ENCODE assay signal across 31 cellular contexts in genomic region chr11:20093775-20094174, GRCh38.
A peak's percentile ranks its signal among the peaks of the same experiment; 100 is the strongest.
DNase-seq lines count a peak whose midpoint lies in the region; ATAC-seq, FAIRE-seq and TF ChIP-seq lines count a peak whose summit lies in the region.
"Had no signal": no experiment of that assay in that cellular context is flagged by ENCODE, and none has a peak within 500 bp of the region (broad histone marks: within the 10 kb centered on the region; RNA-seq: fewer than 3 reads in every experiment).

No MANE protein-coding gene starts in this region.

- CTCF ChIA-PET in endothelial cell of umbilical vein (lab: Charles Lee) = interaction anchor here (0.8 to 1.9 kb wide), 4 partner anchors 16 to 34 kb away, joined by 3 to 9 read pairs (median 3); no protein-coding TSS in a partner anchor

- H3K27ac Mint-ChIP-seq in osteocyte (ENCODE audit: unreplicated experiment) = peak overlapping the region; percentile 90
- H3K27ac Mint-ChIP-seq: activated T-cell treated with anti-CD3 and anti-CD28 coated beads, Interleukin-2, amount 50 U/mL, for 24 hours; effector memory CD8-positive, alpha-beta T cell; natural killer cell treated with Interleukin-12 subunit alpha and Interleukin-12 subunit beta and Interleukin-15 and Interleukin-18, amount 100 ng/mL, for 72 hours; stimulated activated memory B cell treated with anti-CD40 and anti-IgM and Interleukin-4, amounts not matched to agents 10 μg/mL and 1 μg/mL and 100 μg/mL, for 72 hours had no signal

- dilution Hi-C loops in endothelial cell of umbilical vein (cut with MboI; ENCODE audit: extremely low pct_ligation_motif_present, low sequenced_read_pairs) = no loop called here

- no peak overlapping the region for H2AFZ ChIP-seq in endothelial cell of umbilical vein (ENCODE audit: low read depth, low read length)
- H2AFZ ChIP-seq: PC-9 had no signal

- no peak overlapping the region for H3K9ac ChIP-seq in endothelial cell of umbilical vein (replicated peaks; ENCODE audit: extremely low read depth, insufficient read depth, low read length)

- H3K9me1 ChIP-seq in endothelial cell of umbilical vein (replicated peaks; ENCODE audit: control insufficient read depth, extremely low read depth, insufficient read depth, low read length) = no peaks in the 10 kb centered on the region

- TF ChIP-seq CTCF in AG09309 (IDR thresholded peaks at IDR 0.05; ENCODE audit: control insufficient read depth, insufficient read depth, low read depth, low read length, missing control alignments) = peak; percentile 9
- TF ChIP-seq CTCF in ascending aorta (IDR thresholded peaks at IDR 0.05) = no peak
- TF ChIP-seq CTCF in endothelial cell of umbilical vein (IDR thresholded peaks at IDR 0.05; ENCODE audit: extremely low read depth in 1 of 2, insufficient read depth in 1 of 2, low read depth in 1 of 2, low read length in 2 of 2) = no peak
- no peak for TF ChIP-seq CTCF in osteocyte (IDR thresholded peaks at IDR 0.05)
- TF ChIP-seq CTCF in body of pancreas (IDR thresholded peaks at IDR 0.05) = no peak

- peaks cover 11% of the 10 kb centered on the region for H3K36me3 Mint-ChIP-seq in osteocyte (ENCODE audit: unreplicated experiment)
- H3K36me3 Mint-ChIP-seq: CD4-positive, CD25-positive, alpha-beta regulatory T cell; natural killer cell treated with Interleukin-12 subunit alpha and Interleukin-12 subunit beta and Interleukin-15 and Interleukin-18, amount 100 ng/mL, for 72 hours; stimulated activated memory B cell treated with anti-CD40 and anti-IgM and Interleukin-4, amounts not matched to agents 10 μg/mL and 1 μg/mL and 100 μg/mL, for 72 hours had no signal

- no peak overlapping the region for H3K4me2 ChIP-seq in endothelial cell of umbilical vein (ENCODE audit: insufficient read depth, low read length)
- H3K4me2 ChIP-seq: PC-9 had no signal

- ATAC-seq in HG02885 (IDR thresholded peaks at IDR 0.05; ENCODE audit: poor library complexity, unreplicated experiment) = no peak
- ATAC-seq in body of pancreas = no peak
- ATAC-seq: effector memory CD8-positive, alpha-beta T cell; heart right ventricle; natural killer cell treated with Interleukin-12 subunit alpha and Interleukin-12 subunit beta and Interleukin-15 and Interleukin-18, amount 100 ng/mL, for 72 hours; stimulated activated memory B cell treated with anti-CD40 and anti-IgM and Interleukin-4, amounts not matched to agents 10 μg/mL and 1 μg/mL and 100 μg/mL, for 72 hours had no signal

- no peak for DNase-seq in AG09309 (ENCODE audit: low read depth)
- DNase-seq in ascending aorta (ENCODE audit: low spot score in 2 of 2) = no peak
- peak; percentile 67 for DNase-seq in endothelial cell of umbilical vein (ENCODE audit: low read depth, low spot score)
- DNase-seq in osteocyte (ENCODE audit: extremely low spot score, unreplicated experiment) = no peak
- no peak for DNase-seq in NCI-H2227 (lab: John Stamatoyannopoulos, UW; ENCODE audit: unreplicated experiment)
- DNase-seq in DMS53 treated with DMSO at 0.1 percent for 48 hours (lab: John Stamatoyannopoulos, UW; ENCODE audit: unreplicated experiment) = no peak
- no peak for DNase-seq in body of pancreas
- DNase-seq: activated CD4-positive, alpha-beta T cell treated with anti-CD3 and anti-CD28 coated beads for 1 hour; activated naive CD4-positive, alpha-beta T cell; activated T-cell treated with anti-CD3 and anti-CD28 coated beads, Interleukin-2, amount 50 U/mL, for 24 hours; CD4-positive, CD25-positive, alpha-beta regulatory T cell; DMS 273 treated with DMSO at 0.1 percent for 48 hours; effector memory CD8-positive, alpha-beta T cell; GDM1; HCEC 1CT; heart right ventricle; Karpas-422; left ventricle myocardium inferior; NCI-H1092; NCI-H2029; NCI-H82; PC-9; SHP77; stimulated activated CD4-positive, alpha-beta T cell treated with anti-CD3 and anti-CD28 coated beads, Interleukin-2, amount 100 ng/mL, for 24 hours had no signal

- peak overlapping the region; percentile 23 to 78 for H3K27ac ChIP-seq in ascending aorta
- H3K27ac ChIP-seq in endothelial cell of umbilical vein (ENCODE audit: insufficient read depth, low read depth, low read length) = peak overlapping the region; percentile 47
- H3K27ac ChIP-seq in body of pancreas = no peak overlapping the region
- H3K27ac ChIP-seq: left ventricle myocardium inferior, PC-9, prostate gland, skin epidermis, vagina had no signal

- H3K4me1 ChIP-seq in ascending aorta = peaks cover 12 to 68% of the 10 kb centered on the region in 2 donors
- H3K4me1 ChIP-seq in endothelial cell of umbilical vein (ENCODE audit: control insufficient read depth, extremely low read depth, insufficient read depth, low read length) = peaks cover 54% of the 10 kb centered on the region
- peaks cover 24% of the 10 kb centered on the region for H3K4me1 ChIP-seq in body of pancreas
- H3K4me1 ChIP-seq: prostate gland had no signal

- H3K9me3 ChIP-seq in ascending aorta (no peaks in the 10 kb centered on the region), endothelial cell of umbilical vein (replicated peaks; ENCODE audit: control insufficient read depth, insufficient read depth, low read length) (no peaks in the 10 kb centered on the region), body of pancreas (no peaks in the 10 kb centered on the region)
- H3K9me3 ChIP-seq: heart right ventricle, left ventricle myocardium inferior, prostate gland, vagina had no signal

- 93 to 94% methylated on average over 5 of the region's 5 CpGs for WGBS in body of pancreas, 2 donors

- H3K79me2 ChIP-seq in endothelial cell of umbilical vein (ENCODE audit: control insufficient read depth, insufficient read depth, low read length) = no peaks in the 10 kb centered on the region

- FAIRE-seq in endothelial cell of umbilical vein (lab: Jason Lieb, UNC) = peak; percentile 60
- FAIRE-seq: HTR-8/SVneo had no signal

- H4K20me1 ChIP-seq in endothelial cell of umbilical vein (replicated peaks; ENCODE audit: control insufficient read depth, extremely low read depth, insufficient read depth, low read length) = no peaks in the 10 kb centered on the region

- H3K27me3 ChIP-seq in ascending aorta = no peaks in the 10 kb centered on the region
- H3K27me3 ChIP-seq in endothelial cell of umbilical vein (ENCODE audit: control insufficient read depth in 2 of 2, insufficient read depth in 2 of 2, low read length in 2 of 2) = no peaks in the 10 kb centered on the region
- no peaks in the 10 kb centered on the region for H3K27me3 ChIP-seq in body of pancreas
- H3K27me3 ChIP-seq: heart right ventricle, vagina had no signal

- H3K4me3 Mint-ChIP-seq in osteocyte (ENCODE audit: unreplicated experiment) = no peak overlapping the region
- H3K4me3 Mint-ChIP-seq: activated T-cell treated with anti-CD3 and anti-CD28 coated beads, Interleukin-2, amount 50 U/mL, for 24 hours; CD4-positive, CD25-positive, alpha-beta regulatory T cell; effector memory CD8-positive, alpha-beta T cell; natural killer cell treated with Interleukin-12 subunit alpha and Interleukin-12 subunit beta and Interleukin-15 and Interleukin-18, amount 100 ng/mL, for 72 hours; stimulated activated memory B cell treated with anti-CD40 and anti-IgM and Interleukin-4, amounts not matched to agents 10 μg/mL and 1 μg/mL and 100 μg/mL, for 72 hours had no signal

- H3K27me3 Mint-ChIP-seq in osteocyte (ENCODE audit: unreplicated experiment) = no peaks in the 10 kb centered on the region
- H3K27me3 Mint-ChIP-seq: stimulated activated memory B cell treated with anti-CD40 and anti-IgM and Interleukin-4, amounts not matched to agents 10 μg/mL and 1 μg/mL and 100 μg/mL, for 72 hours had no signal

- POLR2A ChIA-PET in endothelial cell of umbilical vein (lab: Charles Lee) = no interaction called here

- TF ChIP-seq POLR2A in endothelial cell of umbilical vein (IDR thresholded peaks at IDR 0.05; ENCODE audit: low read depth, low read length) (no peak), body of pancreas (IDR thresholded peaks at IDR 0.05) (no peak)

- peaks cover 75% of the 10 kb centered on the region for H3K4me1 Mint-ChIP-seq in osteocyte (ENCODE audit: unreplicated experiment)
- H3K4me1 Mint-ChIP-seq: CD4-positive, CD25-positive, alpha-beta regulatory T cell had no signal

- H3K36me3 ChIP-seq in ascending aorta (peaks cover 54 to 80% of the 10 kb centered on the region in 2 donors), endothelial cell of umbilical vein (ENCODE audit: control insufficient read depth in 2 of 2, extremely low read depth in 1 of 2, insufficient read depth in 2 of 2, low read length in 2 of 2) (peaks cover 4 to 11% of the 10 kb centered on the region in 2 experiments), body of pancreas (replicated peaks in 1 of 2; ENCODE audit: insufficient read depth in 1 of 2, low read depth in 2 of 2) (peaks cover 0 to 15% of the 10 kb centered on the region in 2 donors)
- H3K36me3 ChIP-seq: prostate gland had no signal

- H3K4me3 ChIP-seq in AG09309 (ENCODE audit: control insufficient read depth, low read depth, low read length) (no peak overlapping the region), ascending aorta (no peak overlapping the region), endothelial cell of umbilical vein (replicated peaks in 1 of 3; ENCODE audit: insufficient read depth in 1 of 3, low read depth in 1 of 3, low read length in 3 of 3) (no peak overlapping the region), body of pancreas (no peak overlapping the region)
- H3K4me3 ChIP-seq: heart right ventricle, left ventricle myocardium inferior, PC-9, prostate gland, skin epidermis, vagina had no signal

- no peaks in the 10 kb centered on the region for H3K9me3 Mint-ChIP-seq in osteocyte (ENCODE audit: unreplicated experiment)
- H3K9me3 Mint-ChIP-seq: activated T-cell treated with anti-CD3 and anti-CD28 coated beads, Interleukin-2, amount 50 U/mL, for 24 hours; effector memory CD8-positive, alpha-beta T cell; natural killer cell treated with Interleukin-12 subunit alpha and Interleukin-12 subunit beta and Interleukin-15 and Interleukin-18, amount 100 ng/mL, for 72 hours; stimulated activated memory B cell treated with anti-CD40 and anti-IgM and Interleukin-4, amounts not matched to agents 10 μg/mL and 1 μg/mL and 100 μg/mL, for 72 hours had no signal

- BruUV-seq in endothelial cell of umbilical vein (replicated peaks; lab: Mats Ljungman, UMichigan) = no TSS peak

- intact Hi-C loops in ascending aorta (cut with DNase I) = no loop called here
- intact Hi-C loops in endothelial cell of umbilical vein (cut with micrococcal nuclease) = no loop called here
- intact Hi-C loops in body of pancreas (cut with DNase I) = no loop called here

TF ChIP-seq in endothelial cell of umbilical vein, 7 proteins besides CTCF, POLR2A, EP300 and RAD21:
- TF ChIP-seq POLR2AphosphoS5 (IDR thresholded peaks at IDR 0.05; ENCODE audit: insufficient read depth, low read depth, low read length) = no peak
- no peak for TF ChIP-seq EZH2 (IDR thresholded peaks at IDR 0.05; ENCODE audit: borderline replicate concordance, low read depth, low read length, severe bottlenecking)
- no peak for TF ChIP-seq MYC (IDR thresholded peaks at IDR 0.05; ENCODE audit: low read depth, low read length)
- peak; percentile 19 for TF ChIP-seq JUN (IDR thresholded peaks at IDR 0.05; ENCODE audit: borderline replicate concordance, insufficient read depth, insufficient read length, low read depth)

Comparison
In these comparisons a context has a peak if more than half of its experiments do, and no peak if none do; other contexts are left out.
1. H3K27ac ChIP-seq: peak in ascending aorta (2 of 2) and endothelial cell of umbilical vein (single experiment); none in body of pancreas (0 of 4).